Comparison of ENCODE assay signal across 1 cellular context in genomic region chr17:36545465-36546417, GRCh38.
TF ChIP-seq lines count a peak whose summit lies in the region.

No MANE protein-coding gene starts in this region.

TF ChIP-seq in K562, 482 proteins besides CTCF, POLR2A, EP300 and RAD21 (continued from another document):
- TF ChIP-seq CHD2 (IDR thresholded peaks at IDR 0.05; ENCODE audit: low read depth, low read length) (peak; percentile 94), ZBTB12 (CRISPR knock-in tag; IDR thresholded peaks at IDR 0.05) (peak; percentile 30; the same call in 1 of the 2 replicates), NKRF (IDR thresholded peaks at IDR 0.05; ENCODE audit: borderline replicate concordance) (peak; percentile 82; the same call in 1 of the 2 replicates), JUND (IDR thresholded peaks at IDR 0.05; ENCODE audit: borderline replicate concordance, low read depth, low read length) (peak; percentile 63; the same call in 1 of the 2 replicates), JUND (tag; IDR thresholded peaks at IDR 0.05; ENCODE audit: borderline replicate concordance, low read depth, low read length) (peak; percentile 36; the same call in 1 of the 3 replicates), CC2D1A (IDR thresholded peaks at IDR 0.05) (no peak), ETV1 (tag; conservative IDR thresholded peaks at IDR 0.05; ENCODE audit: low read depth) (no peak), ARID2 (IDR thresholded peaks at IDR 0.05) (no peak), TBL1XR1 (IDR thresholded peaks at IDR 0.05; ENCODE audit: low read length in 2 of 2) (peak in 1 of 2 experiments; percentile 52; a peak in 3 of 4 replicates)
